In genomic region chr18:7207366-7207765, GRCh38 we compare ENCODE assay signal across 25 cellular contexts. TPM values are rescaled to one million over a fixed set of nuclear protein-coding genes. Genes with fewer than 3 reads are reported as not detected.
DNase-seq lines count a peak whose midpoint lies in the region; ATAC-seq and TF ChIP-seq lines count a peak whose summit lies in the region.
"Had no signal": no experiment of that assay in that cellular context is flagged by ENCODE, and none has a peak within 500 bp of the region (broad histone marks: within the 10 kb centered on the region; RNA-seq: fewer than 3 reads in every experiment).

No MANE protein-coding gene starts in this region.

- no peak overlapping the region for H3K27ac Mint-ChIP-seq in activated CD4-positive, alpha-beta T cell treated with anti-CD3 and anti-CD28 coated beads for 36 hours
- H3K27ac Mint-ChIP-seq: activated CD4-positive, alpha-beta T cell treated with anti-CD3 and anti-CD28 coated beads, Interleukin-2, amount 10 ng/mL, durations not matched to agents 7 days and 5 days; activated naive CD8-positive, alpha-beta T cell treated with anti-CD3 and anti-CD28 coated beads for 36 hours; activated T-helper 2 cell treated with anti-CD3 and anti-CD28 coated beads, Interferon-gamma antibody, Interleukin-2, Interleukin-4, amounts not matched to agents 10 μg/mL and 5 μg/mL and 100 μg/mL, durations not matched to agents 14 hours and 24 hours and 36 hours; CD14-positive monocyte; naive thymus-derived CD4-positive, alpha-beta T cell; progenitor cell of endocrine pancreas had no signal

- H3K79me2 ChIP-seq in GM23248 (ENCODE audit: insufficient read depth): no peaks in the 10 kb centered on the region
- H3K79me2 ChIP-seq in smooth muscle cell (ENCODE audit: low read depth): no peaks in the 10 kb centered on the region

- H3K27ac ChIP-seq in GM23248 (no peak overlapping the region), smooth muscle cell (ENCODE audit: low read depth) (peak overlapping the region; percentile 29), upper lobe of left lung (peak overlapping the region in 1 of 4 donors; percentile 53), Peyer's patch (no peak overlapping the region)
- H3K27ac ChIP-seq: brain microvascular endothelial cell, colonic mucosa had no signal

- no peaks in the 10 kb centered on the region for H3K36me3 Mint-ChIP-seq in activated CD4-positive, alpha-beta T cell treated with anti-CD3 and anti-CD28 coated beads for 36 hours (ENCODE audit: low read depth)
- H3K36me3 Mint-ChIP-seq: activated naive CD8-positive, alpha-beta T cell treated with anti-CD3 and anti-CD28 coated beads for 36 hours; CD14-positive monocyte; naive thymus-derived CD4-positive, alpha-beta T cell had no signal

- H3K27me3 ChIP-seq in GM23248 (replicated peaks; ENCODE audit: insufficient read depth) (no peaks in the 10 kb centered on the region), smooth muscle cell (ENCODE audit: low read depth) (peaks cover 6% of the 10 kb centered on the region), upper lobe of left lung (no peaks in the 10 kb centered on the region), Peyer's patch (no peaks in the 10 kb centered on the region)
- H3K27me3 ChIP-seq: brain microvascular endothelial cell, colonic mucosa had no signal

- H3F3A ChIP-seq in GM23248 (ENCODE audit: insufficient read depth): no peaks in the 10 kb centered on the region
- H3F3A ChIP-seq in smooth muscle cell (ENCODE audit: low read depth): no peaks in the 10 kb centered on the region

- CTCF ChIA-PET in activated CD4-positive, alpha-beta T cell treated with anti-CD3 and anti-CD28 coated beads for 36 hours (lab: Charles Lee): no interaction called here

- H3K9ac ChIP-seq in GM23248 (no peak overlapping the region), smooth muscle cell (ENCODE audit: low read depth) (no peak overlapping the region)

- WGBS in GM23248 (ENCODE audit: low coverage in 1 of 2, low lambda C conversion rate in 2 of 2, missing lambda C conversion rate in 2 of 2), 2 experiments: 26 to 32% methylated on average over 4 of the region's 4 CpGs
- WGBS in smooth muscle cell (ENCODE audit: low lambda C conversion rate): 66% methylated on average over 4 of the region's 4 CpGs
- WGBS in upper lobe of left lung, 2 donors: 62 to 66% methylated on average over 4 of the region's 4 CpGs

- no peak for TF ChIP-seq EP300 in upper lobe of left lung (IDR thresholded peaks at IDR 0.05)

- no peaks in the 10 kb centered on the region for H3K9me3 ChIP-seq in GM23248 (ENCODE audit: low read depth)
- H3K9me3 ChIP-seq in smooth muscle cell (replicated peaks; ENCODE audit: low read depth): no peaks in the 10 kb centered on the region
- H3K9me3 ChIP-seq in upper lobe of left lung: no peaks in the 10 kb centered on the region
- no peaks in the 10 kb centered on the region for H3K9me3 ChIP-seq in Peyer's patch
- H3K9me3 ChIP-seq: colonic mucosa had no signal

- intact Hi-C loops in activated CD4-positive, alpha-beta T cell treated with anti-CD3 and anti-CD28 coated beads for 36 hours (cut with DNase I, micrococcal nuclease): no loop called here

- in situ Hi-C loops in GM23248 (cut with MboI): no loop called here

- H4K20me1 ChIP-seq in GM23248 (ENCODE audit: insufficient read depth) (no peaks in the 10 kb centered on the region), smooth muscle cell (ENCODE audit: low read depth) (no peaks in the 10 kb centered on the region)

- H3K4me1 Mint-ChIP-seq in activated CD4-positive, alpha-beta T cell treated with anti-CD3 and anti-CD28 coated beads for 36 hours: no peaks in the 10 kb centered on the region
- H3K4me1 Mint-ChIP-seq: activated CD4-positive, alpha-beta T cell treated with anti-CD3 and anti-CD28 coated beads, Interleukin-2, amount 10 ng/mL, durations not matched to agents 7 days and 5 days; activated naive CD8-positive, alpha-beta T cell treated with anti-CD3 and anti-CD28 coated beads for 36 hours; CD14-positive monocyte; naive thymus-derived CD4-positive, alpha-beta T cell had no signal

- H3K9me3 Mint-ChIP-seq in activated CD4-positive, alpha-beta T cell treated with anti-CD3 and anti-CD28 coated beads for 36 hours (ENCODE audit: low read depth): no peaks in the 10 kb centered on the region
- H3K9me3 Mint-ChIP-seq: activated naive CD8-positive, alpha-beta T cell treated with anti-CD3 and anti-CD28 coated beads for 36 hours; activated T-helper 2 cell treated with anti-CD3 and anti-CD28 coated beads, Interferon-gamma antibody, Interleukin-2, Interleukin-4, amounts not matched to agents 10 μg/mL and 5 μg/mL and 100 μg/mL, durations not matched to agents 14 hours and 24 hours and 36 hours had no signal

- ATAC-seq in activated CD4-positive, alpha-beta T cell treated with anti-CD3 and anti-CD28 coated beads for 36 hours: no peak
- no peak for ATAC-seq in upper lobe of left lung (ENCODE audit: low FRiP score in 2 of 2)
- ATAC-seq: naive thymus-derived CD4-positive, alpha-beta T cell had no signal

- no peaks in the 10 kb centered on the region for H3K9me2 ChIP-seq in GM23248 (ENCODE audit: insufficient read depth)

- H3K4me2 ChIP-seq in GM23248 (ENCODE audit: unreplicated experiment) (no peak overlapping the region), smooth muscle cell (no peak overlapping the region)

- H2AFZ ChIP-seq in GM23248 (no peak overlapping the region), smooth muscle cell (ENCODE audit: low read depth) (peak overlapping the region; percentile 57)

- H3K4me1 ChIP-seq in GM23248 (ENCODE audit: insufficient read depth) (0 out of 2 replicates have a peak, but pooled peaks cover 6% of the 10 kb centered on the region), smooth muscle cell (ENCODE audit: low read depth) (peaks cover 20% of the 10 kb centered on the region), upper lobe of left lung (peaks cover 7 to 19% (median 10%) of the 10 kb centered on the region in 4 donors), Peyer's patch (no peaks in the 10 kb centered on the region)
- H3K4me1 ChIP-seq: colonic mucosa had no signal

- no peak overlapping the region for H3K4me3 Mint-ChIP-seq in activated CD4-positive, alpha-beta T cell treated with anti-CD3 and anti-CD28 coated beads for 36 hours
- H3K4me3 Mint-ChIP-seq: activated CD4-positive, alpha-beta T cell treated with anti-CD3 and anti-CD28 coated beads, Interleukin-2, amount 10 ng/mL, durations not matched to agents 7 days and 5 days; activated naive CD8-positive, alpha-beta T cell treated with anti-CD3 and anti-CD28 coated beads for 36 hours; CD14-positive monocyte; naive thymus-derived CD4-positive, alpha-beta T cell had no signal

- peaks cover 2% of the 10 kb centered on the region for H3K27me3 Mint-ChIP-seq in activated CD4-positive, alpha-beta T cell treated with anti-CD3 and anti-CD28 coated beads for 36 hours
- H3K27me3 Mint-ChIP-seq: activated CD4-positive, alpha-beta T cell treated with anti-CD3 and anti-CD28 coated beads, Interleukin-2, amount 10 ng/mL, durations not matched to agents 7 days and 5 days; activated naive CD8-positive, alpha-beta T cell treated with anti-CD3 and anti-CD28 coated beads for 36 hours; naive thymus-derived CD4-positive, alpha-beta T cell had no signal

- POLR2A ChIA-PET in activated CD4-positive, alpha-beta T cell treated with anti-CD3 and anti-CD28 coated beads for 36 hours (lab: Charles Lee): no interaction called here

- no peak overlapping the region for H3K4me3 ChIP-seq in GM23248
- H3K4me3 ChIP-seq in cardiac fibroblast (replicated peaks in 1 of 2; ENCODE audit: low read depth in 2 of 2, low read length in 2 of 2): no peak overlapping the region
- H3K4me3 ChIP-seq in smooth muscle cell: no peak overlapping the region
- no peak overlapping the region for H3K4me3 ChIP-seq in upper lobe of left lung
- H3K4me3 ChIP-seq in Peyer's patch: no peak overlapping the region
- H3K4me3 ChIP-seq: colonic mucosa, lung had no signal

- TF ChIP-seq CTCF in cardiac fibroblast (IDR thresholded peaks at IDR 0.05; ENCODE audit: low read depth, low read length): no peak
- TF ChIP-seq CTCF in smooth muscle cell (IDR thresholded peaks at IDR 0.05; ENCODE audit: borderline replicate concordance, insufficient read depth, poor library complexity, severe bottlenecking): no peak
- no peak for TF ChIP-seq CTCF in upper lobe of left lung (IDR thresholded peaks at IDR 0.05)
- TF ChIP-seq CTCF in Peyer's patch (IDR thresholded peaks at IDR 0.05): no peak

- DNase-seq in GM23248 (peak; percentile 2), cardiac fibroblast (ENCODE audit: low read depth in 2 of 2) (peak; percentile 7 to 38), medulla oblongata (ENCODE audit: extremely low spot score) (peak; percentile 15), smooth muscle cell (lab: John Stamatoyannopoulos, UW; ENCODE audit: unreplicated experiment) (no peak), DMS 273 (lab: John Stamatoyannopoulos, UW; ENCODE audit: unreplicated experiment) (no peak), upper lobe of left lung (no peak), Peyer's patch (no peak)
- no peak for DNase-seq in activated CD4-positive, alpha-beta T cell treated with anti-CD3 and anti-CD28 coated beads for 36 hours
- DNase-seq: activated CD4-positive, alpha-beta T cell treated with anti-CD3 and anti-CD28 coated beads, Interleukin-2, amount 10 ng/mL, durations not matched to agents 7 days and 5 days; activated naive CD8-positive, alpha-beta T cell treated with anti-CD3 and anti-CD28 coated beads for 36 hours; brain microvascular endothelial cell; colonic mucosa; foreskin fibroblast; islet precursor cell; KG1; naive thymus-derived CD4-positive, alpha-beta T cell; NCI-H1694 treated with DMSO at 0.1 percent for 48 hours; NCI-H774; small intestine; stimulated activated CD4-positive, alpha-beta T cell treated with anti-CD3 and anti-CD28 coated beads, Interleukin-4, amount 100 ng/mL, for 24 hours had no signal

- H3K36me3 ChIP-seq in GM23248 (ENCODE audit: low read depth) (no peaks in the 10 kb centered on the region), smooth muscle cell (ENCODE audit: low read depth) (no peaks in the 10 kb centered on the region), upper lobe of left lung (no peaks in the 10 kb centered on the region), Peyer's patch (no peaks in the 10 kb centered on the region)
- H3K36me3 ChIP-seq: brain microvascular endothelial cell, colonic mucosa had no signal

- no peak for TF ChIP-seq POLR2A in upper lobe of left lung (IDR thresholded peaks at IDR 0.05)
- no peak for TF ChIP-seq POLR2A in Peyer's patch (IDR thresholded peaks at IDR 0.05)

RNA-seq across cellular contexts. Expression of gene LRRC30, which starts 23.5 kb away (rescaled TPM):
- not detected in 2 replicates for total RNA-seq in GM23248 (2014; rRNA removed; shearing (Covaris generic))
- polyA plus RNA-seq in GM23248 (2016; fragmentation: Nextera tagmentation; extraction: Ambion mirVana) (not detected in 2 replicates), smooth muscle cell (not detected in 2 replicates)
- total RNA-seq in smooth muscle cell (not detected in 2 replicates), upper lobe of left lung (not detected), Peyer's patch (not detected)
- not detected for total RNA-seq in activated CD4-positive, alpha-beta T cell treated with anti-CD3 and anti-CD28 coated beads for 36 hours
- total RNA-seq: activated CD4-positive, alpha-beta T cell treated with anti-CD3 and anti-CD28 coated beads, Interleukin-2, amount 10 ng/mL, durations not matched to agents 7 days and 5 days; activated naive CD8-positive, alpha-beta T cell treated with anti-CD3 and anti-CD28 coated beads for 36 hours; activated T-helper 2 cell treated with anti-CD3 and anti-CD28 coated beads, Interferon-gamma antibody, Interleukin-2, Interleukin-4, amounts not matched to agents 10 μg/mL and 5 μg/mL and 100 μg/mL, durations not matched to agents 14 hours and 24 hours and 36 hours; colonic mucosa; lung; naive thymus-derived CD4-positive, alpha-beta T cell; progenitor cell of endocrine pancreas had no signal
- polyA plus RNA-seq: CD14-positive monocyte; lung; naive thymus-derived CD4-positive, alpha-beta T cell; small intestine; urinary bladder had no signal

Comparison
In these comparisons a context has a peak if more than half of its experiments do, and no peak if none do; other contexts are left out.
1. DNase-seq: peak in GM23248 (single experiment), cardiac fibroblast (2 of 2) and medulla oblongata (single experiment); none in smooth muscle cell (single experiment), activated CD4-positive, alpha-beta T cell treated with anti-CD3 and anti-CD28 coated beads for 36 hours (single experiment), DMS 273 (single experiment), upper lobe of left lung (0 of 2) and Peyer's patch (0 of 3).